ENCODE assay signal across 8 cellular contexts in the genomic region with DNA sequence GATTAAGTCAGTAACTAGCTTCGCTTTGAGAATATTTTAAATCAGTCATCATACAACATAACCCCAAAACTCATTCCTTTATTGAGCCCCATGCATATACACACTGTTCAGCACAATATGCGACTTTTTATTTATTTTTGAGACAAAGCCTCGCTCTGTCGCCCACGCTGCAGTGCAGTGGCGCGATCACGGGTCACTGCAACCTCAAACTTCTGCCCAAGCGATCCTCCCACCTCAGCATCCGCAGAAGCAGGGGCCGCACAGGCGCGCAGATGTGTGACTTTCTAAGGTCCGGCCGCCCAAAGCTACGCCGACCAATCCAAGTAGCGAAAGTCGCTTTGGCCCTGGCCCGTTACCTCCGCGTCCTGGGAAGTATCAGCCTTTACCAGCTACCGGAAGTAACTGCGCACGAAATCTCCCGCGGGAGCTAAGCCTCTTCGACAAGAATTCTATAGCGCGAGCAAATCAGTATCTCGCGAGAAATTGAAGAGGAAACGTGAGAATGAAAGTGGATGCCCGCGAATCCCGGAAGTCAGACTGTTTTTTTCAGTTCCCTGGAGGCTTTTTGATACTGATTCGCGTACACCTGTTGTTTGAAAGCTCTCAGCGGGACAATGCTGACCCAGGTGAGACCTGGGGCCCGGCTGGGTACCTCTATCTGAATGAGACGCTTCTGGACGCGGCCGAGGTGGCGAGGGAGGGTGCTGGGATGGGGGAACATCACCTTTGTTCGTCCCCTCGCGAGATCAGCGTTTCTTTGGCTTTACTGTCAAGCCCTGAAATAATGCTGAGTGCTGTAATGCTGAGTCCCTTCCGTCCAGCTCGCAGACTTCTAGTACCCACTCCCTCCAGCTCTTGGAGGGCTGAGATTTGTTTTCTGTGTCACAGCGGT. TPM values are rescaled to one million over a fixed set of nuclear protein-coding genes. Genes with fewer than 3 reads are reported as not detected.
DNase-seq lines count a peak whose midpoint lies in the region; ATAC-seq and TF ChIP-seq lines count a peak whose summit lies in the region.

A gene (minus strand): TSS at position 404 of the 892 bp plus-strand sequence. CDS start 1,405 bp downstream, outside the sequence.
A gene (plus strand): TSS at position 549 of the 892 bp plus-strand sequence. CDS start 66 bp downstream, at position 615.

- H2AFZ ChIP-seq in trophoblast cell (ENCODE audit: insufficient read depth, low read length, poor library complexity): peak within 1 kb of the TSS; percentile 88

- H3K18ac ChIP-seq in trophoblast cell (ENCODE audit: low read length): peak within 1 kb of the TSS; percentile 78

- peak within 1 kb of the TSS; percentile 95 for H3K9ac ChIP-seq in trophoblast cell (ENCODE audit: low read length)

- TF ChIP-seq CTCF in GM13976 (IDR thresholded peaks at IDR 0.05; ENCODE audit: borderline replicate concordance, control extremely low read depth, extremely low read depth, insufficient read depth, missing control alignments) (no peak), heart left ventricle (IDR thresholded peaks at IDR 0.05) (no peak), transverse colon (IDR thresholded peaks at IDR 0.05) (no peak)

- H3K27me3 ChIP-seq in heart left ventricle: no peaks in the 10 kb centered on the region
- H3K27me3 ChIP-seq in trophoblast cell (ENCODE audit: insufficient read depth, low read length): no peaks in the 10 kb centered on the region
- H3K27me3 ChIP-seq in transverse colon: no peaks in the 10 kb centered on the region

- intact Hi-C loops in heart left ventricle (cut with DNase I): loop anchor here in 4 of 10 donors (2.0 to 10.0 kb wide), 4 partner anchors 35 to 158 kb away; a partner anchor contains a TSS
- intact Hi-C loops in transverse colon (cut with DNase I; ENCODE audit: low total_unique reads): no loop called here

- H3K9me3 ChIP-seq in heart left ventricle: peaks cover 0 to 5% (median 0%) of the 10 kb centered on the region in 12 donors
- H3K9me3 ChIP-seq in trophoblast cell (ENCODE audit: insufficient read depth, low read depth, low read length): no peaks in the 10 kb centered on the region
- no peaks in the 10 kb centered on the region for H3K9me3 ChIP-seq in transverse colon

- peak within 1 kb of the TSS; percentile 96 for H4K12ac ChIP-seq in trophoblast cell (ENCODE audit: low read depth, low read length)

- peak in 1 of 2 donors; percentile 55 for TF ChIP-seq POLR2A in heart left ventricle (IDR thresholded peaks at IDR 0.05)
- TF ChIP-seq POLR2A in transverse colon (IDR thresholded peaks at IDR 0.05): peak; percentile 71

- H2BK5ac ChIP-seq in trophoblast cell (ENCODE audit: low read depth, low read length, poor library complexity): peak within 1 kb of the TSS; percentile 96

- TF ChIP-seq EP300 in transverse colon (IDR thresholded peaks at IDR 0.05; ENCODE audit: low read depth): no peak

- H3K36me3 ChIP-seq in heart left ventricle: peaks cover 0 to 30% (median 7%) of the 10 kb centered on the region in 9 donors
- H3K36me3 ChIP-seq in trophoblast cell (ENCODE audit: control insufficient read depth in 1 of 2, insufficient read depth in 2 of 2, low read length in 2 of 2): peaks cover 2 to 4% of the 10 kb centered on the region in 2 experiments
- H3K36me3 ChIP-seq in transverse colon: no peaks in the 10 kb centered on the region

- peak within 1 kb of the TSS; percentile 81 for H4K91ac ChIP-seq in trophoblast cell (ENCODE audit: low read depth, low read length)

- H3K4ac ChIP-seq in trophoblast cell (ENCODE audit: low read depth, low read length): peak within 1 kb of the TSS; percentile 71

- in situ Hi-C loops in GM13976 (cut with MboI; ENCODE audit: low sequenced_read_pairs, unreplicated experiment): no loop called here
- in situ Hi-C loops in transverse colon (cut with MboI; ENCODE audit: low pct_ligation_motif_present in 1 of 4, low pct_unique_long_range_greater_than_20kb in 1 of 4, low sequenced_read_pairs in 3 of 4): loop anchor here in 1 of 4 donors (10.0 kb wide), 1 partner anchor 88 kb away; a partner anchor contains a TSS

- peaks cover 7% of the 10 kb centered on the region for H3K79me1 ChIP-seq in trophoblast cell (ENCODE audit: low read length)

- WGBS in adipose tissue, 3 donors: 0 to 1% (median 0%) methylated on average over 52 of the region's 52 CpGs
- 0 to 1% (median 1%) methylated on average over 45 to 52 of the region's 52 CpGs for WGBS in heart left ventricle, 4 donors
- no CpG with 5 or more reads among the region's 52 CpGs for WGBS in trophoblast cell (ENCODE audit: extremely low coverage, insufficient coverage, insufficient read length)
- 0 to 1% methylated on average over 14 to 48 of the region's 52 CpGs for WGBS in transverse colon (ENCODE audit: low coverage in 1 of 2), 2 donors

- peak; percentile 81 for DNase-seq in GM13976 (ENCODE audit: low spot score)
- peak; percentile 91 for DNase-seq in NCI-H1436 treated with DMSO at 0.1 percent for 48 hours (lab: John Stamatoyannopoulos, UW)
- peak; percentile 76 for DNase-seq in T follicular helper cell (ENCODE audit: low read depth)
- peak; percentile 91 to 95 (median 93) for DNase-seq in heart left ventricle
- peak; percentile 93 to 99 for DNase-seq in trophoblast cell
- DNase-seq in transverse colon: peak; percentile 93

- H3K4me1 ChIP-seq in heart left ventricle (peaks cover 3 to 43% (median 20%) of the 10 kb centered on the region in 12 donors), trophoblast cell (ENCODE audit: control insufficient read depth in 1 of 2, insufficient read depth in 2 of 2, low read length in 2 of 2) (peaks cover 1 to 3% of the 10 kb centered on the region in 2 experiments), transverse colon (peaks cover 13 to 44% (median 23%) of the 10 kb centered on the region in 4 donors)

- H3K27ac ChIP-seq in adipose tissue (ENCODE audit: low read depth, low read length): peak within 1 kb of the TSS; percentile 98
- peak within 1 kb of the TSS; percentile 79 to 99 (median 90) for H3K27ac ChIP-seq in heart left ventricle
- H3K27ac ChIP-seq in trophoblast cell (ENCODE audit: low read depth, low read length): peak within 1 kb of the TSS; percentile 85
- H3K27ac ChIP-seq in transverse colon: peak within 1 kb of the TSS; percentile 91 to 99 (median 98)

- no peak within 1 kb of the TSS for H2BK12ac ChIP-seq in trophoblast cell (ENCODE audit: low read length)

- H2BK120ac ChIP-seq in trophoblast cell (ENCODE audit: insufficient read depth, low read length, poor library complexity): peak within 1 kb of the TSS; percentile 87

- H3K23ac ChIP-seq in trophoblast cell (ENCODE audit: low read length): no peak within 1 kb of the TSS

- peak within 1 kb of the TSS; percentile 67 for H3K4me2 ChIP-seq in trophoblast cell (ENCODE audit: low read length)

- peak within 1 kb of the TSS; percentile 89 for H3K14ac ChIP-seq in trophoblast cell (ENCODE audit: low read length)

- peak within 1 kb of the TSS; percentile 69 for H2AK5ac ChIP-seq in trophoblast cell (ENCODE audit: low read length)

- H3K4me3 ChIP-seq in heart left ventricle (peak within 1 kb of the TSS; percentile 40 to 85 (median 72)), trophoblast cell (ENCODE audit: low read depth, low read length) (peak within 1 kb of the TSS; percentile 83), transverse colon (peak within 1 kb of the TSS; percentile 52 to 94 (median 80))

- peaks cover 4% of the 10 kb centered on the region for H3K79me2 ChIP-seq in trophoblast cell (ENCODE audit: control insufficient read depth, insufficient read depth, low read length, poor library complexity)

- peak; percentile 91 for ATAC-seq in HG02852 (IDR thresholded peaks at IDR 0.05; ENCODE audit: unreplicated experiment)
- ATAC-seq in heart left ventricle: peak; percentile 91 to 98 (median 97)

- peak within 1 kb of the TSS; percentile 93 for H4K8ac ChIP-seq in trophoblast cell (ENCODE audit: low read depth, low read length)

RNA-seq across cellular contexts. Expression of the first gene that starts in this region (rescaled TPM):
- polyA plus RNA-seq in adipose tissue: 1 to 10 TPM; 2.4 to 3.0 (median 2.9) TPM
- total RNA-seq in heart left ventricle: 1 to 10 TPM; 1.6 to 5.4 (median 3.7) TPM
- 1 to 10 TPM; 2.3 to 2.7 TPM for polyA plus RNA-seq in heart left ventricle
- polyA plus RNA-seq in trophoblast cell (2013): 1.6 and 1.9 TPM in 2 replicates
- total RNA-seq in transverse colon: 10 to 100 TPM in 1 of 4 donors, 1 to 10 TPM in 3; 6.0 to 16.7 (median 6.6) TPM

RNA-seq across cellular contexts. Expression of the second gene that starts in this region (rescaled TPM):
- 1 to 10 TPM; 3.8 to 8.7 (median 3.9) TPM for polyA plus RNA-seq in adipose tissue
- total RNA-seq in heart left ventricle: 10 to 100 TPM in 1 of 9 donors, 1 to 10 TPM in 8; 4.1 to 11.2 (median 7.5) TPM
- 1 to 10 TPM; 2.9 to 7.2 TPM for polyA plus RNA-seq in heart left ventricle
- polyA plus RNA-seq in trophoblast cell (2013): 3.1 and 3.4 TPM in 2 replicates
- 10 to 100 TPM; 10.3 to 27.9 (median 19.0) TPM for total RNA-seq in transverse colon

Comparison
In these comparisons a context has a peak if more than half of its experiments do, and no peak if none do; other contexts are left out.
1. Peak in every context shown above with its lines: DNase-seq, ATAC-seq, H3K4me3 ChIP-seq and H3K27ac ChIP-seq.